ENCODE assay signal across 1 cellular context in the genomic region with DNA sequence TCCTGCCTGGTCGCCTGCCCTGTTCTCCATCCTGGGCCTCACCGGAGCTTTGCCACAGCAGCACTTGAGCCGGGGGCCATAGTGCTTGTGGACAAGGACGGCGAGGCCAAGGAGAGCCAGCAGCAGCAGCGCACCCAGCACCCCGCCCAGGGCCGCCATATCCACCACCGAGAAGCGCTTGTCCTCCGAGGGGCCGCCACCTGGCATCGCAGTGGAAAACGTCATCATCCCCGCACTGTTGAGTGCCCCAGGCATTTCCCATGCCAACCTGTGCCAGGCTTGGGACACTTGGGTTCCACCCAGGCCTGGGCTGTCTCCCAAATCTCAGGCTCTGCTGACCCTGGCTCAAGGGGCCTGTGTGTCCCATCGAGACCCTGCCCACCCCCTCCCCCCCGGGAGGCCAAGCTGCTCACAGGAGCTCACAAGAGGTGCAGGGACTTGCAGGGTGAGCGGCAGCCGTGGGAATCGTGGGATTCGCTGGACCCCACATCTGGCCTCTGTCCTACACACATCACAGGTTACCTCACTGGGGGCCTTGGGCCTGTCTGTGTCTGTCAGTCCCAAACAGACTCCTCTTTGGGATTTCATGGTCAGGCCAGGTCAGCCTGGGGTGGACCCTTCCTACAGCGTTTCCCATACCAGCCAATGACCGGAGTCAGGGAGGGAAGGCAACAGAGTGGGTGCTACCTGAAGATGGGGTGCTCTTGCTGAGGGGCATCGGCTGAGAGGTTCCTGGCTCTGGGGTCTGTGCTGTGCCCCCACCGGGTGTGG.
A peak's percentile ranks its signal among the peaks of the same experiment; 100 is the strongest.
TF ChIP-seq lines count a peak whose summit lies in the region.

No MANE protein-coding gene starts in this region.

TF ChIP-seq in K562, 482 proteins besides CTCF, POLR2A, EP300 and RAD21:
- TF ChIP-seq POLR2G (IDR thresholded peaks at IDR 0.05; ENCODE audit: low read depth, low read length) (peak; percentile 10; the same call in 1 of the 2 replicates), ZNF76 (CRISPR knock-in tag; IDR thresholded peaks at IDR 0.05; ENCODE audit: borderline replicate concordance) (no peak)
TF ChIP-seq in K562: peak in this region for 1.
